1 cellular context compared by ENCODE assay signal in the genomic region with DNA sequence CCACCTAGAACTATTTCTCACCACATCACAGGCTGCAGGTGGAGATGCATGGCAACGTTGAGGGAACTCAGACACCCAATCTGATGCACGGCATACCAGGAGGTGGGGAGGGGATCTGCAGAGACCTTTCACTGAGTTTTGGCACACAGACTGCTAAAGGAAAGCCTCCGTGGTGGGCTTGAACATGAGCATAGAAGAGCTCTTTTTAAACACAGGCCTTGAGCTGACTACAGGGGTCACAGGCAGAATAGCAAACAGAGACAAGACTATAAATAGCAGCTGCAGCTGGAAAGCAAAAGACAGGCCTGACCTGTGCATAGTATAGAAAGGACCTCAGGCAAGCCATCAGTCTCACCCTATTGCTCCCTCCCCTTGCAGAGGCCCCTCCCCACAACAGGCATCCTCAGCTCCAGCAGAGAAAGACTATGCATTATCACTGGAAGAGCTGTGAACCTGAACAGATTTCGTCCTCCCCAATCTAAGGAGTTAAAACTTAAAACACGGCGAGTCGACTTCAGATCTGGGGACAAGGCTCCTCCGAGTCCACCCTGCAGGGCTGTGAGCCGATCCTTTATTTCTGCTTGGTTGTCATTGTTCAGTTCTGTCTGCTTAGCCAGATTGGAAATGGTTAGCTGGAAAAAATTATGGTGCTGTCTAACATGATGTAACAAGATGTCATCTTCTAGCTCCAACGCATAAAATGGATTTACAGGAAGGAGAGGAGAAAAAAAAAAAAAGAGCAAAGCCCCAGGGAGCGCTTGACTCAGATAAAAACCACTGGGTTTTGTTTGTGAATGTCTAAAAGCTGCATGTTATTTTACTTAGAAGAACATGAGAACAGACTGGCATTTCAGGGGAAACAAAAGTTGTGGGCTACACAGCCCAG.
TF ChIP-seq lines count a peak whose summit lies in the region.

No MANE protein-coding gene starts in this region.

TF ChIP-seq in HEK293, 187 proteins besides CTCF, POLR2A, EP300 and RAD21 (continued from another document):
- TF ChIP-seq, protein P1, sequence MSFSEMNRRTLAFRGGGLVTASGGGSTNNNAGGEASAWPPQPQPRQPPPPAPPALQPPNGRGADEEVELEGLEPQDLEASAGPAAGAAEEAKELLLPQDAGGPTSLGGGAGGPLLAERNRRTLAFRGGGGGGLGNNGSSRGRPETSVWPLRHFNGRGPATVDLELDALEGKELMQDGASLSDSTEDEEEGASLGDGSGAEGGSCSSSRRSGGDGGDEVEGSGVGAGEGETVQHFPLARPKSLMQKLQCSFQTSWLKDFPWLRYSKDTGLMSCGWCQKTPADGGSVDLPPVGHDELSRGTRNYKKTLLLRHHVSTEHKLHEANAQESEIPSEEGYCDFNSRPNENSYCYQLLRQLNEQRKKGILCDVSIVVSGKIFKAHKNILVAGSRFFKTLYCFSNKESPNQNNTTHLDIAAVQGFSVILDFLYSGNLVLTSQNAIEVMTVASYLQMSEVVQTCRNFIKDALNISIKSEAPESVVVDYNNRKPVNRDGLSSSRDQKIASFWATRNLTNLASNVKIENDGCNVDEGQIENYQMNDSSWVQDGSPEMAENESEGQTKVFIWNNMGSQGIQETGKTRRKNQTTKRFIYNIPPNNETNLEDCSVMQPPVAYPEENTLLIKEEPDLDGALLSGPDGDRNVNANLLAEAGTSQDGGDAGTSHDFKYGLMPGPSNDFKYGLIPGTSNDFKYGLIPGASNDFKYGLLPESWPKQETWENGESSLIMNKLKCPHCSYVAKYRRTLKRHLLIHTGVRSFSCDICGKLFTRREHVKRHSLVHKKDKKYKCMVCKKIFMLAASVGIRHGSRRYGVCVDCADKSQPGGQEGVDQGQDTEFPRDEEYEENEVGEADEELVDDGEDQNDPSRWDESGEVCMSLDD (tag by site-specific recombination; IDR thresholded peaks at IDR 0.05), result no peak
- TF ChIP-seq, protein P2, sequence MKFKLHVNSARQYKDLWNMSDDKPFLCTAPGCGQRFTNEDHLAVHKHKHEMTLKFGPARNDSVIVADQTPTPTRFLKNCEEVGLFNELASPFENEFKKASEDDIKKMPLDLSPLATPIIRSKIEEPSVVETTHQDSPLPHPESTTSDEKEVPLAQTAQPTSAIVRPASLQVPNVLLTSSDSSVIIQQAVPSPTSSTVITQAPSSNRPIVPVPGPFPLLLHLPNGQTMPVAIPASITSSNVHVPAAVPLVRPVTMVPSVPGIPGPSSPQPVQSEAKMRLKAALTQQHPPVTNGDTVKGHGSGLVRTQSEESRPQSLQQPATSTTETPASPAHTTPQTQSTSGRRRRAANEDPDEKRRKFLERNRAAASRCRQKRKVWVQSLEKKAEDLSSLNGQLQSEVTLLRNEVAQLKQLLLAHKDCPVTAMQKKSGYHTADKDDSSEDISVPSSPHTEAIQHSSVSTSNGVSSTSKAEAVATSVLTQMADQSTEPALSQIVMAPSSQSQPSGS (tag by site-specific recombination; IDR thresholded peaks at IDR 0.05; ENCODE audit: low read depth), result peak; percentile 27; the same call in 1 of the 2 replicates
- peak; percentile 44 for TF ChIP-seq ZNF335 (tag by site-specific recombination; conservative IDR thresholded peaks at IDR 0.05)
- TF ChIP-seq, protein P3, sequence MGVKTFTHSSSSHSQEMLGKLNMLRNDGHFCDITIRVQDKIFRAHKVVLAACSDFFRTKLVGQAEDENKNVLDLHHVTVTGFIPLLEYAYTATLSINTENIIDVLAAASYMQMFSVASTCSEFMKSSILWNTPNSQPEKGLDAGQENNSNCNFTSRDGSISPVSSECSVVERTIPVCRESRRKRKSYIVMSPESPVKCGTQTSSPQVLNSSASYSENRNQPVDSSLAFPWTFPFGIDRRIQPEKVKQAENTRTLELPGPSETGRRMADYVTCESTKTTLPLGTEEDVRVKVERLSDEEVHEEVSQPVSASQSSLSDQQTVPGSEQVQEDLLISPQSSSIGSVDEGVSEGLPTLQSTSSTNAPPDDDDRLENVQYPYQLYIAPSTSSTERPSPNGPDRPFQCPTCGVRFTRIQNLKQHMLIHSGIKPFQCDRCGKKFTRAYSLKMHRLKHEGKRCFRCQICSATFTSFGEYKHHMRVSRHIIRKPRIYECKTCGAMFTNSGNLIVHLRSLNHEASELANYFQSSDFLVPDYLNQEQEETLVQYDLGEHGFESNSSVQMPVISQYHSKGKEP (tag by site-specific recombination; IDR thresholded peaks at IDR 0.05), result peak; percentile 45; the same call in 1 of the 2 replicates
- TF ChIP-seq ZBTB21 (tag by site-specific recombination; IDR thresholded peaks at IDR 0.05), result 0 out of 2 replicates have a peak, but pooled peaks have one; percentile 42
- no peak for TF ChIP-seq GLIS2 (tag by site-specific recombination; IDR thresholded peaks at IDR 0.05)
- no peak for TF ChIP-seq ZNF221 (tag by site-specific recombination; IDR thresholded peaks at IDR 0.05; ENCODE audit: borderline replicate concordance)
- TF ChIP-seq ZNF791 (tag by site-specific recombination; IDR thresholded peaks at IDR 0.05), result no peak
- TF ChIP-seq, protein P4, sequence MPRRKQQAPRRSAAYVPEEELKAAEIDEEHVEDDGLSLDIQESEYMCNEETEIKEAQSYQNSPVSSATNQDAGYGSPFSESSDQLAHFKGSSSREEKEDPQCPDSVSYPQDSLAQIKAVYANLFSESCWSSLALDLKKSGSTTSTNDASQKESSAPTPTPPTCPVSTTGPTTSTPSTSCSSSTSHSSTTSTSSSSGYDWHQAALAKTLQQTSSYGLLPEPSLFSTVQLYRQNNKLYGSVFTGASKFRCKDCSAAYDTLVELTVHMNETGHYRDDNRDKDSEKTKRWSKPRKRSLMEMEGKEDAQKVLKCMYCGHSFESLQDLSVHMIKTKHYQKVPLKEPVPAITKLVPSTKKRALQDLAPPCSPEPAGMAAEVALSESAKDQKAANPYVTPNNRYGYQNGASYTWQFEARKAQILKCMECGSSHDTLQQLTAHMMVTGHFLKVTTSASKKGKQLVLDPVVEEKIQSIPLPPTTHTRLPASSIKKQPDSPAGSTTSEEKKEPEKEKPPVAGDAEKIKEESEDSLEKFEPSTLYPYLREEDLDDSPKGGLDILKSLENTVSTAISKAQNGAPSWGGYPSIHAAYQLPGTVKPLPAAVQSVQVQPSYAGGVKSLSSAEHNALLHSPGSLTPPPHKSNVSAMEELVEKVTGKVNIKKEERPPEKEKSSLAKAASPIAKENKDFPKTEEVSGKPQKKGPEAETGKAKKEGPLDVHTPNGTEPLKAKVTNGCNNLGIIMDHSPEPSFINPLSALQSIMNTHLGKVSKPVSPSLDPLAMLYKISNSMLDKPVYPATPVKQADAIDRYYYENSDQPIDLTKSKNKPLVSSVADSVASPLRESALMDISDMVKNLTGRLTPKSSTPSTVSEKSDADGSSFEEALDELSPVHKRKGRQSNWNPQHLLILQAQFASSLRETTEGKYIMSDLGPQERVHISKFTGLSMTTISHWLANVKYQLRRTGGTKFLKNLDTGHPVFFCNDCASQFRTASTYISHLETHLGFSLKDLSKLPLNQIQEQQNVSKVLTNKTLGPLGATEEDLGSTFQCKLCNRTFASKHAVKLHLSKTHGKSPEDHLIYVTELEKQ (tag by site-specific recombination; IDR thresholded peaks at IDR 0.05; ENCODE audit: borderline replicate concordance), result no peak
- no peak for TF ChIP-seq ZNF677 (tag by site-specific recombination; IDR thresholded peaks at IDR 0.05)
- TF ChIP-seq, protein P5, sequence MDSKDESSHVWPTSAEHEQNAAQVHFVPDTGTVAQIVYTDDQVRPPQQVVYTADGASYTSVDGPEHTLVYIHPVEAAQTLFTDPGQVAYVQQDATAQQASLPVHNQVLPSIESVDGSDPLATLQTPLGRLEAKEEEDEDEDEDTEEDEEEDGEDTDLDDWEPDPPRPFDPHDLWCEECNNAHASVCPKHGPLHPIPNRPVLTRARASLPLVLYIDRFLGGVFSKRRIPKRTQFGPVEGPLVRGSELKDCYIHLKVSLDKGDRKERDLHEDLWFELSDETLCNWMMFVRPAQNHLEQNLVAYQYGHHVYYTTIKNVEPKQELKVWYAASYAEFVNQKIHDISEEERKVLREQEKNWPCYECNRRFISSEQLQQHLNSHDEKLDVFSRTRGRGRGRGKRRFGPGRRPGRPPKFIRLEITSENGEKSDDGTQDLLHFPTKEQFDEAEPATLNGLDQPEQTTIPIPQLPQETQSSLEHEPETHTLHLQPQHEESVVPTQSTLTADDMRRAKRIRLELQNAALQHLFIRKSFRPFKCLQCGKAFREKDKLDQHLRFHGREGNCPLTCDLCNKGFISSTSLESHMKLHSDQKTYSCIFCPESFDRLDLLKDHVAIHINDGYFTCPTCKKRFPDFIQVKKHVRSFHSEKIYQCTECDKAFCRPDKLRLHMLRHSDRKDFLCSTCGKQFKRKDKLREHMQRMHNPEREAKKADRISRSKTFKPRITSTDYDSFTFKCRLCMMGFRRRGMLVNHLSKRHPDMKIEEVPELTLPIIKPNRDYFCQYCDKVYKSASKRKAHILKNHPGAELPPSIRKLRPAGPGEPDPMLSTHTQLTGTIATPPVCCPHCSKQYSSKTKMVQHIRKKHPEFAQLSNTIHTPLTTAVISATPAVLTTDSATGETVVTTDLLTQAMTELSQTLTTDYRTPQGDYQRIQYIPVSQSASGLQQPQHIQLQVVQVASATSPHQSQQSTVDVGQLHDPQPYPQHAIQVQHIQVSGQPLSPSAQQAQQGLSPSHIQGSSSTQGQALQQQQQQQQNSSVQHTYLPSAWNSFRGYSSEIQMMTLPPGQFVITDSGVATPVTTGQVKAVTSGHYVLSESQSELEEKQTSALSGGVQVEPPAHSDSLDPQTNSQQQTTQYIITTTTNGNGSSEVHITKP (tag by site-specific recombination; IDR thresholded peaks at IDR 0.05), result 0 out of 2 replicates have a peak, but pooled peaks have one; percentile 25
- peak; percentile 41; the same call in 1 of the 2 replicates for TF ChIP-seq ZIC2 (tag by site-specific recombination; IDR thresholded peaks at IDR 0.05)
- peak; percentile 94 for TF ChIP-seq FEZF1 (tag by site-specific recombination; IDR thresholded peaks at IDR 0.05)
- TF ChIP-seq, protein P6, sequence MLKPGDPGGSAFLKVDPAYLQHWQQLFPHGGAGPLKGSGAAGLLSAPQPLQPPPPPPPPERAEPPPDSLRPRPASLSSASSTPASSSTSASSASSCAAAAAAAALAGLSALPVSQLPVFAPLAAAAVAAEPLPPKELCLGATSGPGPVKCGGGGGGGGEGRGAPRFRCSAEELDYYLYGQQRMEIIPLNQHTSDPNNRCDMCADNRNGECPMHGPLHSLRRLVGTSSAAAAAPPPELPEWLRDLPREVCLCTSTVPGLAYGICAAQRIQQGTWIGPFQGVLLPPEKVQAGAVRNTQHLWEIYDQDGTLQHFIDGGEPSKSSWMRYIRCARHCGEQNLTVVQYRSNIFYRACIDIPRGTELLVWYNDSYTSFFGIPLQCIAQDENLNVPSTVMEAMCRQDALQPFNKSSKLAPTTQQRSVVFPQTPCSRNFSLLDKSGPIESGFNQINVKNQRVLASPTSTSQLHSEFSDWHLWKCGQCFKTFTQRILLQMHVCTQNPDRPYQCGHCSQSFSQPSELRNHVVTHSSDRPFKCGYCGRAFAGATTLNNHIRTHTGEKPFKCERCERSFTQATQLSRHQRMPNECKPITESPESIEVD (tag by site-specific recombination; IDR thresholded peaks at IDR 0.05), result peak; percentile 87
